In the genomic region with DNA sequence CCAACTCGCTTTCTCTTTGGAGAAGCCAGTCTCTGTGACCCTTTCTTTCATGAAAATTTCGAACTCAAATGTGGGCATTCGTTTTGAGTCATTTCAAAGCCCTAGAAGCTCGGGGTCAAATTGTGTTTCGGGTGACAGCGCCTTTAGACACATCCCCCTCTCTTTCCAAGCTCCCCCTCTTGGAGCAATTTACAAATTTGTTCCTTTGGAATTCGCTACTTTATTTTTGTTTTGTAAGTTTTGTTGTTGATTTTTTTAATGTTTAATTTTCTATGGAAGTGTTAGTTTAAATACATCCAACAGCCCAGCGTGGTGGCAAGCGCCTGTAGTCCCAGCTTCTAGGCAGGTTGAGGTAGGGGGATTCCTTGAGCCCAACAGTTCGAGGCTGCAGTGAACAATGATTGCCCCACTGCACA, we compare ENCODE assay signal across 17 cellular contexts. TPM values are rescaled to one million over a fixed set of nuclear protein-coding genes. Genes with fewer than 3 reads are reported as not detected.
A peak's percentile ranks its signal among the peaks of the same experiment; 100 is the strongest.
DNase-seq lines count a peak whose midpoint lies in the region; ATAC-seq, FAIRE-seq and TF ChIP-seq lines count a peak whose summit lies in the region.
"Had no signal": no experiment of that assay in that cellular context is flagged by ENCODE, and none has a peak within 500 bp of the region (broad histone marks: within the 10 kb centered on the region; RNA-seq: fewer than 3 reads in every experiment).

No MANE protein-coding gene starts in this region.

- peak in 1 of 2 donors; percentile 38 for TF ChIP-seq EP300 in tibial nerve (IDR thresholded peaks at IDR 0.05)

- H3K9me3 ChIP-seq in astrocyte (ENCODE audit: insufficient read depth, low read depth, low read length) (no peaks in the 10 kb centered on the region), tibial nerve (no peaks in the 10 kb centered on the region)
- H3K9me3 ChIP-seq: adrenal gland, spleen, testis had no signal

- 14 to 16% methylated on average over 10 of the region's 10 CpGs for WGBS in tibial nerve, 2 donors

- H2AFZ ChIP-seq in astrocyte (ENCODE audit: low read depth, low read length): no peak overlapping the region

- H3K79me2 ChIP-seq in astrocyte (ENCODE audit: insufficient read depth, low read length): no peaks in the 10 kb centered on the region

- H3K4me3 Mint-ChIP-seq in stimulated activated naive CD8-positive, alpha-beta T cell treated with anti-CD3 and anti-CD28 coated beads, Interleukin-15, Interleukin-2, amounts not matched to agents 100 ng/mL and 50 ng/mL, for 24 hours: peak overlapping the region; percentile 64
- H3K4me3 Mint-ChIP-seq in astrocyte (ENCODE audit: unreplicated experiment): peak overlapping the region; percentile 40
- peak overlapping the region; percentile 44 to 90 (median 72) for H3K4me3 Mint-ChIP-seq in naive thymus-derived CD8-positive, alpha-beta T cell

- no peaks in the 10 kb centered on the region for H3K9me3 Mint-ChIP-seq in stimulated activated naive CD8-positive, alpha-beta T cell treated with anti-CD3 and anti-CD28 coated beads, Interleukin-15, Interleukin-2, amounts not matched to agents 100 ng/mL and 50 ng/mL, for 24 hours
- H3K9me3 Mint-ChIP-seq in astrocyte (ENCODE audit: unreplicated experiment): peaks cover 4% of the 10 kb centered on the region
- no peaks in the 10 kb centered on the region for H3K9me3 Mint-ChIP-seq in naive thymus-derived CD8-positive, alpha-beta T cell

- no peak overlapping the region for H3K9ac ChIP-seq in astrocyte (ENCODE audit: low read length)

- FAIRE-seq in astrocyte (lab: Jason Lieb, UNC): no peak

- H3K4me2 ChIP-seq in astrocyte (ENCODE audit: low read length): no peak overlapping the region

- H3K36me3 ChIP-seq in astrocyte (ENCODE audit: insufficient read depth, low read length) (no peaks in the 10 kb centered on the region), tibial nerve (no peaks in the 10 kb centered on the region)
- H3K36me3 ChIP-seq: adrenal gland, spleen had no signal

- no peak for TF ChIP-seq POLR2A in tibial nerve (IDR thresholded peaks at IDR 0.05)

- DNase-seq in stimulated activated naive CD8-positive, alpha-beta T cell treated with anti-CD3 and anti-CD28 coated beads, Interleukin-15, Interleukin-2, amounts not matched to agents 100 U/mL and 50 U/mL, for 24 hours: no peak
- DNase-seq in astrocyte (ENCODE audit: low read depth) (no peak), tibial nerve (ENCODE audit: low spot score in 2 of 2) (no peak), T-helper 9 cell (no peak), NCI-H2171 treated with DMSO at 0.1 percent for 48 hours (lab: John Stamatoyannopoulos, UW) (no peak)
- no peak for DNase-seq in naive thymus-derived CD8-positive, alpha-beta T cell
- DNase-seq in stimulated activated CD4-positive, alpha-beta T cell treated with anti-CD3 and anti-CD28 coated beads, Interleukin-1b, Interleukin-23, amount 100 ng/mL, for 48 hours: no peak
- DNase-seq: adrenal gland, DMS79, NCI-H187 treated with DMSO at 0.1 percent for 48 hours, NCI-H510A treated with DMSO at 0.1 percent for 48 hours, OCI-M1, spleen had no signal

- peaks cover 68% of the 10 kb centered on the region for H3K27me3 Mint-ChIP-seq in stimulated activated naive CD8-positive, alpha-beta T cell treated with anti-CD3 and anti-CD28 coated beads, Interleukin-15, Interleukin-2, amounts not matched to agents 100 ng/mL and 50 ng/mL, for 24 hours
- H3K27me3 Mint-ChIP-seq in astrocyte (ENCODE audit: low read depth, unreplicated experiment): peaks cover 63% of the 10 kb centered on the region
- H3K27me3 Mint-ChIP-seq in naive thymus-derived CD8-positive, alpha-beta T cell: peaks cover 37 to 90% (median 51%) of the 10 kb centered on the region in 5 donors

- H4K20me1 ChIP-seq in astrocyte (ENCODE audit: insufficient read depth, low read length): peaks cover 15% of the 10 kb centered on the region

- H3K4me3 ChIP-seq in astrocyte (ENCODE audit: insufficient read depth, low read depth, low read length) (no peak overlapping the region), tibial nerve (no peak overlapping the region)
- H3K4me3 ChIP-seq: SK-N-MC had no signal

- H3K27ac ChIP-seq in astrocyte (ENCODE audit: low read depth, low read length) (no peak overlapping the region), tibial nerve (no peak overlapping the region)
- H3K27ac ChIP-seq: adrenal gland, SK-N-MC, spleen, testis had no signal

- H3K27me3 ChIP-seq in astrocyte (ENCODE audit: insufficient read depth, low read length) (peaks cover 66% of the 10 kb centered on the region), tibial nerve (peaks cover 3 to 67% of the 10 kb centered on the region in 2 donors)

- TF ChIP-seq CTCF in astrocyte (IDR thresholded peaks at IDR 0.05; ENCODE audit: insufficient read depth, low read depth, low read length) (no peak), tibial nerve (IDR thresholded peaks at IDR 0.05) (no peak)

- H3K4me1 ChIP-seq in astrocyte (ENCODE audit: insufficient read depth, low read length) (peaks cover 5% of the 10 kb centered on the region), tibial nerve (peaks cover 0 to 50% (median 21%) of the 10 kb centered on the region in 4 donors)

- ATAC-seq in stimulated activated naive CD8-positive, alpha-beta T cell treated with anti-CD3 and anti-CD28 coated beads, Interleukin-15, Interleukin-2, amounts not matched to agents 100 U/mL and 50 U/mL, for 24 hours: no peak
- no peak for ATAC-seq in naive thymus-derived CD8-positive, alpha-beta T cell

- no peak overlapping the region for H3K27ac Mint-ChIP-seq in stimulated activated naive CD8-positive, alpha-beta T cell treated with anti-CD3 and anti-CD28 coated beads, Interleukin-15, Interleukin-2, amounts not matched to agents 100 ng/mL and 50 ng/mL, for 24 hours
- H3K27ac Mint-ChIP-seq in astrocyte (ENCODE audit: unreplicated experiment): no peak overlapping the region
- H3K27ac Mint-ChIP-seq in naive thymus-derived CD8-positive, alpha-beta T cell: no peak overlapping the region

- H3K4me1 Mint-ChIP-seq in stimulated activated naive CD8-positive, alpha-beta T cell treated with anti-CD3 and anti-CD28 coated beads, Interleukin-15, Interleukin-2, amounts not matched to agents 100 ng/mL and 50 ng/mL, for 24 hours (ENCODE audit: low read depth): peaks cover 56% of the 10 kb centered on the region
- H3K4me1 Mint-ChIP-seq in astrocyte (ENCODE audit: low read depth, unreplicated experiment): peaks cover 6% of the 10 kb centered on the region
- peaks cover 21 to 49% (median 43%) of the 10 kb centered on the region in 4 donors for H3K4me1 Mint-ChIP-seq in naive thymus-derived CD8-positive, alpha-beta T cell

- POLR2A ChIA-PET in naive thymus-derived CD8-positive, alpha-beta T cell (lab: Charles Lee): no interaction called here

- no peaks in the 10 kb centered on the region for H3K36me3 Mint-ChIP-seq in stimulated activated naive CD8-positive, alpha-beta T cell treated with anti-CD3 and anti-CD28 coated beads, Interleukin-15, Interleukin-2, amounts not matched to agents 100 ng/mL and 50 ng/mL, for 24 hours (ENCODE audit: low read depth)
- peaks cover 2% of the 10 kb centered on the region for H3K36me3 Mint-ChIP-seq in astrocyte (ENCODE audit: low read depth, unreplicated experiment)
- no peaks in the 10 kb centered on the region for H3K36me3 Mint-ChIP-seq in naive thymus-derived CD8-positive, alpha-beta T cell

RNA-seq across cellular contexts. Expression of gene BARX1, which starts 4.6 kb away (rescaled TPM):
- total RNA-seq in astrocyte (0.62 and 0.73 TPM in 2 replicates), tibial nerve (not detected)
- not detected for total RNA-seq in naive thymus-derived CD8-positive, alpha-beta T cell
- not detected for polyA plus RNA-seq in naive thymus-derived CD8-positive, alpha-beta T cell
- total RNA-seq: adrenal gland, HT1080, spleen had no signal
